In genomic region chr6:122798099-122798641, GRCh38 we compare ENCODE assay signal across 8 cellular contexts. TPM values are rescaled to one million over a fixed set of nuclear protein-coding genes. Genes with fewer than 3 reads are reported as not detected.
DNase-seq lines count a peak whose midpoint lies in the region; ATAC-seq and TF ChIP-seq lines count a peak whose summit lies in the region.

No MANE protein-coding gene starts in this region.

- H3K4me1 ChIP-seq in tibial artery = no peaks in the 10 kb centered on the region

- H3K27me3 ChIP-seq in tibial artery = no peaks in the 10 kb centered on the region

- TF ChIP-seq CTCF in 22Rv1 (IDR thresholded peaks at IDR 0.05) = no peak
- no peak for TF ChIP-seq CTCF in tibial artery (IDR thresholded peaks at IDR 0.05)

- H3K9me3 ChIP-seq in tibial artery = no peaks in the 10 kb centered on the region

- H3K4me3 ChIP-seq in tibial artery = no peak overlapping the region

- ATAC-seq in GM18861 (IDR thresholded peaks at IDR 0.05; ENCODE audit: unreplicated experiment) (peak; percentile 96), HG03095 (IDR thresholded peaks at IDR 0.05; ENCODE audit: unreplicated experiment) (peak; percentile 71), left lobe of liver (peak; percentile 96)

- H3K36me3 ChIP-seq in tibial artery = peaks cover 0 to 13% (median 0%) of the 10 kb centered on the region in 3 donors

- intact Hi-C loops in tibial artery (cut with DNase I; ENCODE audit: low total_unique reads) = no loop called here

- DNase-seq in T1000 (lab: John Stamatoyannopoulos, UW) (peak; percentile 39), left lobe of liver (ENCODE audit: low spot score) (peak; percentile 83), DMS 273 treated with DMSO at 0.1 percent for 48 hours (lab: John Stamatoyannopoulos, UW) (no peak), tibial artery (no peak), superior temporal gyrus (ENCODE audit: extremely low spot score) (no peak)

- peak overlapping the region; percentile 78 for H3K27ac ChIP-seq in 22Rv1
- no peak overlapping the region for H3K27ac ChIP-seq in tibial artery

RNA-seq across cellular contexts. Expression of gene SMPDL3A, which starts 9.1 kb away (rescaled TPM):
- total RNA-seq in left lobe of liver = 29.3 TPM

RNA-seq across cellular contexts. Expression of gene FABP7, which starts 18.7 kb away (rescaled TPM):
- total RNA-seq in left lobe of liver = not detected

Comparison
In these comparisons a context has a peak if more than half of its experiments do, and no peak if none do; other contexts are left out.
1. DNase-seq: peak in T1000 (single experiment) and left lobe of liver (single experiment); none in DMS 273 treated with DMSO at 0.1 percent for 48 hours (single experiment), tibial artery (0 of 2) and superior temporal gyrus (single experiment).
2. Peak in every context shown above with its lines, with median percentiles within 50 percentile points of each other: ATAC-seq.